ENCODE assay signal across 8 cellular contexts in the genomic region with DNA sequence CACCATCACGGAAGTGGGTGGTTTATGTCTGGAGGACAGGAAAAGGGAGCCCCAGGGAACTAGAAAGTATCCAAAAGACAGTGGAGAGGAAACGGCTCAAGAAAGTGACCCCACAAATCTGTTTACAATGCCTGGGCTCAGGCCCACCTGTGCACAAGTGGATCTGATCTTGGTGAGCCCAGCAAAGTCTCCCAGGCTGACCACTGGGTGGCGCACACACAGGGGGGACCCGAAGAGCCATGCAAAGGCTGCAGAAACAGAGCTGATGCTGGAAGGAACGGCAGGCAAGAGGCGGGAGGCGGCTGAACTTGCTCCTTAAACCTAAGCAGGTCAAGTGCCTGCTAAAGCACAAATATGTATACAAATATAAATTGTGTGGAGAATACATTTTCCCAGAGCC. TPM values are rescaled to one million over a fixed set of nuclear protein-coding genes. Genes with fewer than 3 reads are reported as not detected.
DNase-seq lines count a peak whose midpoint lies in the region; ATAC-seq, FAIRE-seq and TF ChIP-seq lines count a peak whose summit lies in the region.

No MANE protein-coding gene starts in this region.

- no peak overlapping the region for H3K27ac Mint-ChIP-seq in activated T-helper 2 cell treated with anti-CD3 and anti-CD28 coated beads, Interferon-gamma antibody, Interleukin-2, Interleukin-4, amounts not matched to agents 10 μg/mL and 5 μg/mL and 100 μg/mL, durations not matched to agents 14 hours and 24 hours and 36 hours

- peaks cover 24% of the 10 kb centered on the region for H3K36me3 Mint-ChIP-seq in activated T-helper 2 cell treated with anti-CD3 and anti-CD28 coated beads, Interferon-gamma antibody, Interleukin-2, Interleukin-4, amounts not matched to agents 10 μg/mL and 5 μg/mL and 100 μg/mL, durations not matched to agents 14 hours and 24 hours and 36 hours (ENCODE audit: low read depth)

- intact Hi-C loops in activated T-helper 2 cell treated with anti-CD3 and anti-CD28 coated beads, Interferon-gamma antibody, Interleukin-2, Interleukin-4, amounts not matched to agents 10 μg/mL and 5 μg/mL and 100 μg/mL, durations not matched to agents 14 hours and 24 hours and 36 hours (cut with micrococcal nuclease), result no loop called here
- intact Hi-C loops in left ventricle myocardium superior (cut with micrococcal nuclease), result no loop called here

- ATAC-seq in left ventricle myocardium superior, result peak; percentile 52
- no peak for ATAC-seq in GM21619 (IDR thresholded peaks at IDR 0.05; ENCODE audit: unreplicated experiment)

- H3K4me1 Mint-ChIP-seq in activated T-helper 2 cell treated with anti-CD3 and anti-CD28 coated beads, Interferon-gamma antibody, Interleukin-2, Interleukin-4, amounts not matched to agents 10 μg/mL and 5 μg/mL and 100 μg/mL, durations not matched to agents 14 hours and 24 hours and 36 hours (ENCODE audit: low read depth), result no peaks in the 10 kb centered on the region

- H3K9me3 Mint-ChIP-seq in activated T-helper 2 cell treated with anti-CD3 and anti-CD28 coated beads, Interferon-gamma antibody, Interleukin-2, Interleukin-4, amounts not matched to agents 10 μg/mL and 5 μg/mL and 100 μg/mL, durations not matched to agents 14 hours and 24 hours and 36 hours, result no peaks in the 10 kb centered on the region

- DNase-seq in AG08396 (ENCODE audit: low spot score), result peak; percentile 52
- DNase-seq in GM12891 (ENCODE audit: insufficient read length, low spot score), result peak; percentile 55
- DNase-seq in NCI-H69 (lab: John Stamatoyannopoulos, UW), result peak; percentile 45
- DNase-seq in activated T-helper 2 cell treated with anti-CD3 and anti-CD28 coated beads, Interferon-gamma antibody, Interleukin-2, Interleukin-4, amounts not matched to agents 10 μg/mL and 5 μg/mL and 100 μg/mL, durations not matched to agents 14 hours and 24 hours and 36 hours (ENCODE audit: low spot score), result peak; percentile 17
- peak; percentile 57 for DNase-seq in left ventricle myocardium superior
- DNase-seq in stimulated activated CD4-positive, alpha-beta T cell treated with anti-CD3 and anti-CD28 coated beads, Interleukin-12 subunit alpha, Interleukin-12 subunit beta, amount 100 ng/mL, for 24 hours (ENCODE audit: low read depth in 2 of 2), result peak; percentile 12 to 20
- no peak for DNase-seq in foreskin melanocyte

- no peak overlapping the region for H3K4me3 Mint-ChIP-seq in activated T-helper 2 cell treated with anti-CD3 and anti-CD28 coated beads, Interferon-gamma antibody, Interleukin-2, Interleukin-4, amounts not matched to agents 10 μg/mL and 5 μg/mL and 100 μg/mL, durations not matched to agents 14 hours and 24 hours and 36 hours (ENCODE audit: low read depth)

- FAIRE-seq in GM12891 (lab: Jason Lieb, UNC), result peak; percentile 77

- no peaks in the 10 kb centered on the region for H3K27me3 Mint-ChIP-seq in activated T-helper 2 cell treated with anti-CD3 and anti-CD28 coated beads, Interferon-gamma antibody, Interleukin-2, Interleukin-4, amounts not matched to agents 10 μg/mL and 5 μg/mL and 100 μg/mL, durations not matched to agents 14 hours and 24 hours and 36 hours (ENCODE audit: low read depth)

- TF ChIP-seq POLR2A in GM12891 (IDR thresholded peaks at IDR 0.05; ENCODE audit: low read depth, low read length), result no peak

TF ChIP-seq in GM12891, 5 proteins besides CTCF, POLR2A, EP300 and RAD21:
- TF ChIP-seq TAF1 (IDR thresholded peaks at IDR 0.05; ENCODE audit: low read depth, low read length), result no peak
- TF ChIP-seq POU2F2 (IDR thresholded peaks at IDR 0.05; ENCODE audit: low read depth, low read length), result no peak
TF ChIP-seq in GM12891: peak in this region for 0.

RNA-seq across cellular contexts. Expression of gene HAUS7, which starts 9.6 kb away (rescaled TPM):
- polyA plus RNA-seq in GM12891 (2012; ENCODE audit: low read depth, missing spikeins), result 25.2 TPM
- total RNA-seq in activated T-helper 2 cell treated with anti-CD3 and anti-CD28 coated beads, Interferon-gamma antibody, Interleukin-2, Interleukin-4, amounts not matched to agents 10 μg/mL and 5 μg/mL and 100 μg/mL, durations not matched to agents 14 hours and 24 hours and 36 hours, result 58.2 and 62.0 TPM in 2 replicates
- total RNA-seq in left ventricle myocardium superior, result 16.2 TPM

RNA-seq across cellular contexts. Expression of gene TREX2, which starts 15.0 kb away (rescaled TPM):
- polyA plus RNA-seq in GM12891 (2012; ENCODE audit: low read depth, missing spikeins), result 0.33 TPM
- 0.94 and 1.1 TPM in 2 replicates for total RNA-seq in activated T-helper 2 cell treated with anti-CD3 and anti-CD28 coated beads, Interferon-gamma antibody, Interleukin-2, Interleukin-4, amounts not matched to agents 10 μg/mL and 5 μg/mL and 100 μg/mL, durations not matched to agents 14 hours and 24 hours and 36 hours
- 0.25 TPM for total RNA-seq in left ventricle myocardium superior

RNA-seq across cellular contexts. Expression of gene BGN, which starts 34.0 kb away (rescaled TPM):
- not detected for polyA plus RNA-seq in GM12891 (2012; ENCODE audit: low read depth, missing spikeins)
- total RNA-seq in activated T-helper 2 cell treated with anti-CD3 and anti-CD28 coated beads, Interferon-gamma antibody, Interleukin-2, Interleukin-4, amounts not matched to agents 10 μg/mL and 5 μg/mL and 100 μg/mL, durations not matched to agents 14 hours and 24 hours and 36 hours, result not detected in 2 replicates
- 40.6 TPM for total RNA-seq in left ventricle myocardium superior

RNA-seq across cellular contexts. Expression of gene ZFP92, which starts 49.6 kb away (rescaled TPM):
- polyA plus RNA-seq in GM12891 (2012; ENCODE audit: low read depth, missing spikeins), result 0.78 TPM
- 1.8 and 2.1 TPM in 2 replicates for total RNA-seq in activated T-helper 2 cell treated with anti-CD3 and anti-CD28 coated beads, Interferon-gamma antibody, Interleukin-2, Interleukin-4, amounts not matched to agents 10 μg/mL and 5 μg/mL and 100 μg/mL, durations not matched to agents 14 hours and 24 hours and 36 hours
- total RNA-seq in left ventricle myocardium superior, result 0.57 TPM

RNA-seq across cellular contexts. Expression of gene ATP2B3, which starts 56.6 kb away (rescaled TPM):
- polyA plus RNA-seq in GM12891 (2012; ENCODE audit: low read depth, missing spikeins), result 0.03 TPM
- not detected in 2 replicates for total RNA-seq in activated T-helper 2 cell treated with anti-CD3 and anti-CD28 coated beads, Interferon-gamma antibody, Interleukin-2, Interleukin-4, amounts not matched to agents 10 μg/mL and 5 μg/mL and 100 μg/mL, durations not matched to agents 14 hours and 24 hours and 36 hours
- total RNA-seq in left ventricle myocardium superior, result not detected

Comparison
In these comparisons a context has a peak if more than half of its experiments do, and no peak if none do; other contexts are left out.
1. RNA of gene BGN, which starts 34.0 kb away (total RNA-seq): 40.6 TPM in left ventricle myocardium superior (single experiment); not detected in activated T-helper 2 cell treated with anti-CD3 and anti-CD28 coated beads, Interferon-gamma antibody, Interleukin-2, Interleukin-4, amounts not matched to agents 10 μg/mL and 5 μg/mL and 100 μg/mL, durations not matched to agents 14 hours and 24 hours and 36 hours; every median in the first group is over 10 times any median in the second.